In genomic region chr1:113982955-113983742, GRCh38 we compare ENCODE assay signal across 9 cellular contexts. TPM values are rescaled to one million over a fixed set of nuclear protein-coding genes. Genes with fewer than 3 reads are reported as not detected.
DNase-seq lines count a peak whose midpoint lies in the region; ATAC-seq and TF ChIP-seq lines count a peak whose summit lies in the region.
"Had no signal": no experiment of that assay in that cellular context is flagged by ENCODE, and none has a peak within 500 bp of the region (broad histone marks: within the 10 kb centered on the region; RNA-seq: fewer than 3 reads in every experiment).

No MANE protein-coding gene starts in this region.

- ATAC-seq in lower lobe of right lung (no peak), HG03571 (IDR thresholded peaks at IDR 0.05; ENCODE audit: unreplicated experiment) (no peak)
- ATAC-seq: activated naive CD4-positive, alpha-beta T cell treated with anti-CD3 and anti-CD28 coated beads, Interleukin-2, amount 50 U/mL, for 72 hours had no signal

- DNase-seq in LHCN-M2 (ENCODE audit: low read depth) (peak; percentile 72), ascending aorta (ENCODE audit: low spot score in 2 of 2) (no peak), lower lobe of right lung (no peak), substantia nigra (lab: John Stamatoyannopoulos, UW) (no peak), NCI-H446 (lab: John Stamatoyannopoulos, UW) (no peak)
- DNase-seq in stimulated activated CD4-positive, alpha-beta T cell treated with anti-CD3 and anti-CD28 coated beads, Interleukin-4, amount 100 ng/mL, for 1 hour: no peak
- DNase-seq: PC-9 had no signal

- H3K9me3 ChIP-seq in ascending aorta (no peaks in the 10 kb centered on the region), lower lobe of right lung (no peaks in the 10 kb centered on the region)

- no peaks in the 10 kb centered on the region for H3K27me3 ChIP-seq in ascending aorta
- H3K27me3 ChIP-seq in lower lobe of right lung (ENCODE audit: low read depth): no peaks in the 10 kb centered on the region

- peak overlapping the region; percentile 71 to 77 for H3K27ac ChIP-seq in ascending aorta
- H3K27ac ChIP-seq in lower lobe of right lung: peak overlapping the region; percentile 62
- peak overlapping the region; percentile 32 for H3K27ac ChIP-seq in substantia nigra (ENCODE audit: low read depth, low read length, poor library complexity, severe bottlenecking)
- H3K27ac ChIP-seq: PC-9 had no signal

- TF ChIP-seq CTCF in ascending aorta (IDR thresholded peaks at IDR 0.05): no peak
- no peak for TF ChIP-seq CTCF in lower lobe of right lung (IDR thresholded peaks at IDR 0.05)

- H3K36me3 ChIP-seq in ascending aorta: no peaks in the 10 kb centered on the region
- H3K36me3 ChIP-seq in lower lobe of right lung: no peaks in the 10 kb centered on the region

- H3K4me3 ChIP-seq in ascending aorta: peak overlapping the region; percentile 38 to 62
- H3K4me3 ChIP-seq in lower lobe of right lung: peak overlapping the region; percentile 39
- H3K4me3 ChIP-seq: PC-9 had no signal

- intact Hi-C loops in ascending aorta (cut with DNase I) (loop anchor here (5.0 to 10.0 kb wide), 3 partner anchors 56 to 772 kb away; partner anchors contain the start of genes CSDE1 and HIPK1), lower lobe of right lung (cut with DNase I) (no loop called here)

- H3K4me1 ChIP-seq in ascending aorta: peaks cover 15 to 26% of the 10 kb centered on the region in 2 donors
- peaks cover 47% of the 10 kb centered on the region for H3K4me1 ChIP-seq in lower lobe of right lung

RNA-seq across cellular contexts. Expression of gene OLFML3, which starts 3.9 kb away (rescaled TPM):
- 583 and 771 TPM in 2 replicates for total RNA-seq in LHCN-M2 (2014; rRNA removed)
- 549 TPM for polyA plus RNA-seq in LHCN-M2 (2012)
- 26.4 TPM for total RNA-seq in ascending aorta
- 38.9 TPM for total RNA-seq in lower lobe of right lung

RNA-seq across cellular contexts. Expression of gene HIPK1, which starts 54.0 kb away (rescaled TPM):
- 28.2 and 40.1 TPM in 2 replicates for total RNA-seq in LHCN-M2 (2014; rRNA removed)
- 13.8 TPM for polyA plus RNA-seq in LHCN-M2 (2012)
- total RNA-seq in ascending aorta: 41.7 TPM
- total RNA-seq in lower lobe of right lung: 95.0 TPM

Comparison
In these comparisons a context has a peak if more than half of its experiments do, and no peak if none do; other contexts are left out.
1. RNA of gene OLFML3, which starts 3.9 kb away (total RNA-seq): 583 to 771 TPM in LHCN-M2; 38.9 TPM in lower lobe of right lung (single experiment) and 26.4 TPM in ascending aorta (single experiment); every median in the first group is over 10 times any median in the second.
2. Peak in every context shown above with its lines, with median percentiles within 50 percentile points of each other: H3K27ac ChIP-seq.